ENCODE assay signal across 9 cellular contexts in the genomic region with DNA sequence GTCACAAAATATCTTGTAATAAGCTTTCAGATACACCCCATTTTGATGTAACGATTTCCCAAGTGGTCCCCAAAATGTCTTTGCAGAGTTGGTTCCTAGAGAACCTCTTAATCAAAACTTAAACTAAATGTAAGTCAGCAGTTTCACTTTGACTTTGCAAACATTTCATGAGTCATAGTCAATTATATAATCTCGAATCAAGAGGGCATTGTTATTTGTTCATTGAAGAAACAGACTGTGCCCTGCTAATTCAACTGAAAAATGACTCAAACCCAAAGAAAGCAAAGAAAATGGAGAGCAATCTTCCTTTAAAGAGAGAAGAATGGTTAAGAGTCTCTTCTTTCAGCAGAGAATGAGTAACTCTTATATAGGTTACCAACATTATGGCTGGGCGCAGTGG. TPM values are rescaled to one million over a fixed set of nuclear protein-coding genes. Genes with fewer than 3 reads are reported as not detected.
DNase-seq lines count a peak whose midpoint lies in the region; ATAC-seq, FAIRE-seq and TF ChIP-seq lines count a peak whose summit lies in the region.
"Had no signal": no experiment of that assay in that cellular context is flagged by ENCODE, and none has a peak within 500 bp of the region (broad histone marks: within the 10 kb centered on the region; RNA-seq: fewer than 3 reads in every experiment).

No MANE protein-coding gene starts in this region.

- H3K27me3 ChIP-seq in tibial artery = no peaks in the 10 kb centered on the region

- no peak overlapping the region for H3K4me3 ChIP-seq in tibial artery

- ATAC-seq in HG03342 (IDR thresholded peaks at IDR 0.05; ENCODE audit: unreplicated experiment) = peak; percentile 37
- ATAC-seq in sciatic nerve = peak; percentile 51

- intact Hi-C loops in sciatic nerve (cut with DNase I) (no loop called here), tibial artery (cut with DNase I; ENCODE audit: low total_unique reads) (no loop called here)

- peak; percentile 82 for FAIRE-seq in GM19239 (lab: Jason Lieb, UNC)

- no peaks in the 10 kb centered on the region for H3K9me3 ChIP-seq in tibial artery

- no peak overlapping the region for H3K27ac ChIP-seq in tibial artery

- TF ChIP-seq CTCF in tibial artery (IDR thresholded peaks at IDR 0.05) = no peak

- DNase-seq in GM19239 (ENCODE audit: insufficient read length, low spot score) (no peak), dermis blood vessel endothelial cell (peak; percentile 69), sciatic nerve (ENCODE audit: low spot score) (no peak), SKM-1 treated with dmso at 0.1 percent for 144 hours (lab: John Stamatoyannopoulos, UW; ENCODE audit: unreplicated experiment) (no peak), tibial artery (no peak)
- no peak for DNase-seq in stimulated activated CD8-positive, alpha-beta memory T cell treated with anti-CD3 and anti-CD28 coated beads, Interleukin-4, amount 100 ng/mL, for 48 hours
- DNase-seq: activated CD4-positive, alpha-beta memory T cell treated with anti-CD3 and anti-CD28 coated beads, Interleukin-2, amount 10 ng/mL, durations not matched to agents 7 days and 5 days; NCI-H2171 treated with DMSO at 0.1 percent for 48 hours had no signal

- no peaks in the 10 kb centered on the region for H3K36me3 ChIP-seq in tibial artery

- H3K4me1 ChIP-seq in tibial artery = peaks cover 0 to 13% (median 8%) of the 10 kb centered on the region in 4 donors

RNA-seq across cellular contexts. Expression of a gene that starts 58.3 kb away (rescaled TPM):
- total RNA-seq in dermis blood vessel endothelial cell (2.2 and 2.3 TPM in 2 replicates), sciatic nerve (5.0 TPM)
